ENCODE assay signal across 1 cellular context in the genomic region with DNA sequence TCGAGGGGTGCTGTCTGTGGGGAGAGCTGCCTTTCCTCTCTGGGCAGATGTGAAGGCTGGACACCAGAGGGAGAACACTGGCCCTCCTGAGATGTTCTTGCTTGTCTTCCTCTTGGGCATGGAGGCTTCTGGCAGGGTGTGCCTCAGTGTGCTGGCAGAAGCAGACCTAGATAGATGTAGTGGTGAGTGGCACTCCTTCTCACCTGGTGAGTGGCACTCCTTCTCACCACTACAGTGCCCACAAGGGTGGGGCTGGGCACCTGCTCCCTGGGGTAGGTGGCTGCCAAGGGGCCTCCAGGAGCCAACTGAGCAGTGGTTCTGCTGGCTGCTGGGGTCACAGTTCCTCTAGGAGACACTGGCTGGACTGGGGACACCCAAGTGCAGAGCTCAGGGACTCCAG.
TF ChIP-seq lines count a peak whose summit lies in the region.

No MANE protein-coding gene starts in this region.

TF ChIP-seq in H1, 55 proteins besides CTCF, POLR2A, EP300 and RAD21:
- TF ChIP-seq TAF7 (optimal IDR thresholded peaks at IDR 0.05; ENCODE audit: borderline replicate concordance, low read depth, low read length), result no peak
- TF ChIP-seq, protein P1, sequence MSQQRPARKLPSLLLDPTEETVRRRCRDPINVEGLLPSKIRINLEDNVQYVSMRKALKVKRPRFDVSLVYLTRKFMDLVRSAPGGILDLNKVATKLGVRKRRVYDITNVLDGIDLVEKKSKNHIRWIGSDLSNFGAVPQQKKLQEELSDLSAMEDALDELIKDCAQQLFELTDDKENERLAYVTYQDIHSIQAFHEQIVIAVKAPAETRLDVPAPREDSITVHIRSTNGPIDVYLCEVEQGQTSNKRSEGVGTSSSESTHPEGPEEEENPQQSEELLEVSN (IDR thresholded peaks at IDR 0.05), result no peak
- no peak for TF ChIP-seq NRF1 (IDR thresholded peaks at IDR 0.05; ENCODE audit: low read depth, low read length)
- no peak for TF ChIP-seq KDM5A (IDR thresholded peaks at IDR 0.05; ENCODE audit: low read length)
- TF ChIP-seq SP2 (IDR thresholded peaks at IDR 0.05; ENCODE audit: low read length), result no peak
- no peak for TF ChIP-seq RFX5 (IDR thresholded peaks at IDR 0.05; ENCODE audit: borderline replicate concordance, low read depth, low read length)
- TF ChIP-seq EGR1 (IDR thresholded peaks at IDR 0.05; ENCODE audit: borderline replicate concordance, low read depth, low read length), result no peak
- no peak for TF ChIP-seq USF2 (IDR thresholded peaks at IDR 0.05; ENCODE audit: low read length)
- TF ChIP-seq CEBPB (IDR thresholded peaks at IDR 0.05; ENCODE audit: low read depth, low read length), result no peak
